Comparison of ENCODE assay signal across 8 cellular contexts in the genomic region with DNA sequence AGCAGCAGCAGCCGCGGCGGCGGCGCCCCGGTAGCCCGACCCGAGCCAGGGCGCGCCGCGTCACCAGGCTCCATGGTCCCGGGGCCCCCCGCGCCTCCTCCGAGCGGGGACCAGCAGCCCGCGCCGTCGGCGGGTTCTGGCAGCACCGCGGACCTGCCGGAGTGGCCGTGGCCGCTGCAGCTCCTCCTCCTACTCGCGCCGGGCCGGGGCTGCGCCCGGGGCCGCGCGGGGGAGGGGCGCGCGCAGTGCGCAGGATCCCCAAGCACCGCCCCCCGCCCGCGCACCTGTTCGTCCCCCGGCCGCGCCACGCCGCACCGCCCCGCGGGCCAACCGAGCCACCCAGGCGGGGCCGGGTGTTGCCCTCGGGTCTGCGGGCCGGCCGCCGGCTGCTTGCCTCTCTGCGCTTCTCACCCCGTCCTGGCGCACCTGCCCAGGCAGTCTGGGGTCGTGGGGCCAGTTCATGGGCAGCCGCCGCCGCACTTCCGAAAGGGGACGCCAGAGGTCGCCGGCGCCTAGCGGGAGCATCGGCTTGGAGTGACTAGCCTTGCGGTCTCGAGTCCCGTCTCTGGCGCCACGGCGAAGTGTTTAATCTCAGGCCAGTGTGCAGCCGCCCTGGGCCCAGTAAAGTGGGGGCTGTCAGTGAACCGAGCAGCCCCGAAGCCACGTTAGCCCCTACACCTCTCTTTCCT. TPM values are rescaled to one million over a fixed set of nuclear protein-coding genes. Genes with fewer than 3 reads are reported as not detected.
DNase-seq lines count a peak whose midpoint lies in the region; ATAC-seq lines count a peak whose summit lies in the region.

A gene (minus strand): TSS at position 163 of the 689 bp plus-strand sequence. CDS start 89 bp downstream, at position 74.

- H3K27ac ChIP-seq in BLaER1 treated with 17β-estradiol and CSF1 and Interleukin-3, amounts not matched to agents 10 nM and 100 nM = peak within 1 kb of the TSS in 9 of 11 experiments; percentile 14 to 62 (median 54); a peak in 15 of 22 replicates
- H3K27ac ChIP-seq in ectodermal cell (ENCODE audit: insufficient read depth, low read depth, low read length, poor library complexity, severe bottlenecking) = no peak within 1 kb of the TSS

- H3K36me3 Mint-ChIP-seq in activated CD4-positive, alpha-beta memory T cell treated with anti-CD3 and anti-CD28 coated beads for 36 hours = peaks cover 4% of the 10 kb centered on the region
- H3K36me3 Mint-ChIP-seq in memory B cell = peaks cover 2% of the 10 kb centered on the region

- H3K27ac Mint-ChIP-seq in activated CD4-positive, alpha-beta memory T cell treated with anti-CD3 and anti-CD28 coated beads for 36 hours = peak within 1 kb of the TSS; percentile 79
- peak within 1 kb of the TSS; percentile 87 for H3K27ac Mint-ChIP-seq in memory B cell

- peak within 1 kb of the TSS; percentile 94 for H3K4me3 Mint-ChIP-seq in activated CD4-positive, alpha-beta memory T cell treated with anti-CD3 and anti-CD28 coated beads for 36 hours
- H3K4me3 Mint-ChIP-seq in memory B cell = peak within 1 kb of the TSS; percentile 97

- H3K4me2 ChIP-seq in BLaER1 treated with 17β-estradiol and CSF1 and Interleukin-3, amounts not matched to agents 10 nM and 100 nM = peak within 1 kb of the TSS; percentile 69 to 85 (median 73)

- H3K9me3 Mint-ChIP-seq in activated CD4-positive, alpha-beta memory T cell treated with anti-CD3 and anti-CD28 coated beads for 36 hours = no peaks in the 10 kb centered on the region
- no peaks in the 10 kb centered on the region for H3K9me3 Mint-ChIP-seq in memory B cell

- H3K4me3 ChIP-seq in BLaER1 treated with 17β-estradiol and CSF1 and Interleukin-3, amounts not matched to agents 10 nM and 100 nM = peak within 1 kb of the TSS; percentile 58 to 78 (median 72)
- peak within 1 kb of the TSS; percentile 50 for H3K4me3 ChIP-seq in ectodermal cell (ENCODE audit: insufficient read depth, low read depth, low read length)

- peaks cover 0 to 6% (median 0%) of the 10 kb centered on the region in 11 experiments; a peak in 8 of 22 replicates for H3K27me3 ChIP-seq in BLaER1 treated with 17β-estradiol and CSF1 and Interleukin-3, amounts not matched to agents 10 nM and 100 nM
- peaks cover 12% of the 10 kb centered on the region for H3K27me3 ChIP-seq in ectodermal cell (ENCODE audit: control insufficient read depth, insufficient read depth, low read length, poor library complexity, severe bottlenecking)

- peaks cover 29% of the 10 kb centered on the region for H3K4me1 Mint-ChIP-seq in activated CD4-positive, alpha-beta memory T cell treated with anti-CD3 and anti-CD28 coated beads for 36 hours (ENCODE audit: low read depth)
- peaks cover 24% of the 10 kb centered on the region for H3K4me1 Mint-ChIP-seq in memory B cell

- H3K36me3 ChIP-seq in BLaER1 treated with 17β-estradiol and CSF1 and Interleukin-3, amounts not matched to agents 10 nM and 100 nM = no peaks in the 10 kb centered on the region
- H3K36me3 ChIP-seq in ectodermal cell (ENCODE audit: control insufficient read depth, insufficient read depth, low read length) = no peaks in the 10 kb centered on the region

- DNase-seq in NCI-H748 treated with DMSO at 0.1 percent for 48 hours (lab: John Stamatoyannopoulos, UW) (peak; percentile 43), memory B cell (ENCODE audit: low spot score in 2 of 2) (peak; percentile 72 to 84)
- DNase-seq in activated CD4-positive, alpha-beta memory T cell treated with anti-CD3 and anti-CD28 coated beads for 36 hours = peak; percentile 87
- DNase-seq in stimulated activated CD8-positive, alpha-beta memory T cell treated with anti-CD3 and anti-CD28 coated beads, Interleukin-12 subunit alpha, Interleukin-12 subunit beta, amount 100 ng/mL, for 24 hours (ENCODE audit: extremely low read depth) = peak; percentile 40

- H4K20me1 ChIP-seq in BLaER1 treated with 17β-estradiol and CSF1 and Interleukin-3, amounts not matched to agents 10 nM and 100 nM = no peaks in the 10 kb centered on the region

- H3K27me3 Mint-ChIP-seq in activated CD4-positive, alpha-beta memory T cell treated with anti-CD3 and anti-CD28 coated beads for 36 hours = peaks cover 3% of the 10 kb centered on the region
- H3K27me3 Mint-ChIP-seq in memory B cell = no peaks in the 10 kb centered on the region

- intact Hi-C loops in activated CD4-positive, alpha-beta memory T cell treated with anti-CD3 and anti-CD28 coated beads for 36 hours (cut with micrococcal nuclease) = loop anchor here (1.0 to 5.0 kb wide), 5 partner anchors 33 to 334 kb away; a partner anchor contains a TSS

- CTCF ChIA-PET in activated CD4-positive, alpha-beta memory T cell treated with anti-CD3 and anti-CD28 coated beads for 36 hours (lab: Charles Lee) = interaction anchor here (0.6 to 3.5 kb wide), 6 partner anchors 10 to 272 kb away, joined by 3 to 32 read pairs (median 6); no protein-coding TSS in a partner anchor

- POLR2A ChIA-PET in activated CD4-positive, alpha-beta memory T cell treated with anti-CD3 and anti-CD28 coated beads for 36 hours (lab: Charles Lee) = interaction anchor here (1.2 kb wide), 1 partner anchor 77 kb away, joined by 4 read pairs; a partner anchor contains a TSS

- H3K4me1 ChIP-seq in BLaER1 treated with 17β-estradiol and CSF1 and Interleukin-3, amounts not matched to agents 10 nM and 100 nM = peaks cover 32 to 51% (median 38%) of the 10 kb centered on the region in 10 experiments
- no peaks in the 10 kb centered on the region for H3K4me1 ChIP-seq in ectodermal cell (ENCODE audit: control insufficient read depth, insufficient read depth, low read length)

- ATAC-seq in GM19324 (IDR thresholded peaks at IDR 0.05; ENCODE audit: low FRiP score, unreplicated experiment) (peak; percentile 75), HG03457 (IDR thresholded peaks at IDR 0.05; ENCODE audit: unreplicated experiment) (peak; percentile 58), memory B cell (ENCODE audit: low read depth) (peak; percentile 67)

- H3K9ac ChIP-seq in BLaER1 treated with 17β-estradiol and CSF1 and Interleukin-3, amounts not matched to agents 10 nM and 100 nM = peak within 1 kb of the TSS; percentile 59 to 77 (median 71)

- H3K9me3 ChIP-seq in BLaER1 treated with 17β-estradiol and CSF1 and Interleukin-3, amounts not matched to agents 10 nM and 100 nM (replicated peaks in 1 of 11) = peaks cover 27 to 42% (median 33%) of the 10 kb centered on the region in 11 experiments
- no peaks in the 10 kb centered on the region for H3K9me3 ChIP-seq in ectodermal cell (ENCODE audit: control insufficient read depth, low read length)

- 0 to 1% methylated on average over 85 of the region's 85 CpGs for WGBS in ectodermal cell, 2 experiments

RNA-seq across cellular contexts. Expression of the gene that starts here (rescaled TPM):
- 10 to 100 TPM; 17.7 to 17.8 TPM for total RNA-seq in activated CD4-positive, alpha-beta memory T cell treated with anti-CD3 and anti-CD28 coated beads for 36 hours
- 1.1 TPM for polyA plus RNA-seq in ectodermal cell (2013, experiment 1 of 4)
- polyA plus RNA-seq in ectodermal cell (2013, experiment 2 of 4) = 2.5 TPM
- polyA plus RNA-seq in ectodermal cell (2013, experiment 3 of 4) = 1.4 TPM
- 0.73 TPM for polyA plus RNA-seq in ectodermal cell (2013, experiment 4 of 4)
